In the genomic region with DNA sequence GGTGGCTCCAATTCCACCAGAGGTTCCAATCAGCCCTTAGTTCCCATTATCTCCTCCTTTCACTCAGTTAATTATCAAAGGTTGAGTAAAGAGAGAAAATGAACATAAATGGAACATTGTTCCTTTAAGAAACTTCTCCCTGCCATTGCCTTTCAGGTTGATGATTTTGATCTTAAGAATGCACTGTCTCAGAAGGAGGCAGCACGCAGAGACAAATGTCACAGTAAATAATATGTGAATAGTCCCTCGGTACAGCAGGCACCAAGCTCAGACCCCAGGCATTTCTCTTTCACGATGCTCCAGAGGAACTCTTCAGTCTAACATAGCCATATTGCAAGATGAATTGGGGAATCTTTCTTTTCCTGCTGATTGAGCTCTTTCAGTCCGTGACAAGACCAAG, we compare ENCODE assay signal across 1 cellular context.
TF ChIP-seq lines count a peak whose summit lies in the region.

No MANE protein-coding gene starts in this region.

TF ChIP-seq in GM23338, 12 proteins besides CTCF, POLR2A, EP300 and RAD21:
- no peak for TF ChIP-seq ZNF114 (CRISPR knock-in tag; IDR thresholded peaks at IDR 0.05)
- TF ChIP-seq, protein P1, sequence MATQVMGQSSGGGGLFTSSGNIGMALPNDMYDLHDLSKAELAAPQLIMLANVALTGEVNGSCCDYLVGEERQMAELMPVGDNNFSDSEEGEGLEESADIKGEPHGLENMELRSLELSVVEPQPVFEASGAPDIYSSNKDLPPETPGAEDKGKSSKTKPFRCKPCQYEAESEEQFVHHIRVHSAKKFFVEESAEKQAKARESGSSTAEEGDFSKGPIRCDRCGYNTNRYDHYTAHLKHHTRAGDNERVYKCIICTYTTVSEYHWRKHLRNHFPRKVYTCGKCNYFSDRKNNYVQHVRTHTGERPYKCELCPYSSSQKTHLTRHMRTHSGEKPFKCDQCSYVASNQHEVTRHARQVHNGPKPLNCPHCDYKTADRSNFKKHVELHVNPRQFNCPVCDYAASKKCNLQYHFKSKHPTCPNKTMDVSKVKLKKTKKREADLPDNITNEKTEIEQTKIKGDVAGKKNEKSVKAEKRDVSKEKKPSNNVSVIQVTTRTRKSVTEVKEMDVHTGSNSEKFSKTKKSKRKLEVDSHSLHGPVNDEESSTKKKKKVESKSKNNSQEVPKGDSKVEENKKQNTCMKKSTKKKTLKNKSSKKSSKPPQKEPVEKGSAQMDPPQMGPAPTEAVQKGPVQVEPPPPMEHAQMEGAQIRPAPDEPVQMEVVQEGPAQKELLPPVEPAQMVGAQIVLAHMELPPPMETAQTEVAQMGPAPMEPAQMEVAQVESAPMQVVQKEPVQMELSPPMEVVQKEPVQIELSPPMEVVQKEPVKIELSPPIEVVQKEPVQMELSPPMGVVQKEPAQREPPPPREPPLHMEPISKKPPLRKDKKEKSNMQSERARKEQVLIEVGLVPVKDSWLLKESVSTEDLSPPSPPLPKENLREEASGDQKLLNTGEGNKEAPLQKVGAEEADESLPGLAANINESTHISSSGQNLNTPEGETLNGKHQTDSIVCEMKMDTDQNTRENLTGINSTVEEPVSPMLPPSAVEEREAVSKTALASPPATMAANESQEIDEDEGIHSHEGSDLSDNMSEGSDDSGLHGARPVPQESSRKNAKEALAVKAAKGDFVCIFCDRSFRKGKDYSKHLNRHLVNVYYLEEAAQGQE (IDR thresholded peaks at IDR 0.05; ENCODE audit: unreplicated experiment), result no peak
- TF ChIP-seq ZNF331 (CRISPR knock-in tag; IDR thresholded peaks at IDR 0.05; ENCODE audit: low read depth), result no peak
- no peak for TF ChIP-seq JUNB (IDR thresholded peaks at IDR 0.05; ENCODE audit: unreplicated experiment)
- no peak for TF ChIP-seq EZH2phosphoT487 (IDR thresholded peaks at IDR 0.05; ENCODE audit: unreplicated experiment)
- no peak for TF ChIP-seq EZH2 (IDR thresholded peaks at IDR 0.05; ENCODE audit: low read depth, unreplicated experiment)
- TF ChIP-seq STAT1 (IDR thresholded peaks at IDR 0.05; ENCODE audit: unreplicated experiment), result no peak
- no peak for TF ChIP-seq CREB1 (CRISPR knock-in tag; IDR thresholded peaks at IDR 0.05; ENCODE audit: low read depth)
- no peak for TF ChIP-seq NANOG (IDR thresholded peaks at IDR 0.05; ENCODE audit: borderline replicate concordance)
- TF ChIP-seq, protein P2, sequence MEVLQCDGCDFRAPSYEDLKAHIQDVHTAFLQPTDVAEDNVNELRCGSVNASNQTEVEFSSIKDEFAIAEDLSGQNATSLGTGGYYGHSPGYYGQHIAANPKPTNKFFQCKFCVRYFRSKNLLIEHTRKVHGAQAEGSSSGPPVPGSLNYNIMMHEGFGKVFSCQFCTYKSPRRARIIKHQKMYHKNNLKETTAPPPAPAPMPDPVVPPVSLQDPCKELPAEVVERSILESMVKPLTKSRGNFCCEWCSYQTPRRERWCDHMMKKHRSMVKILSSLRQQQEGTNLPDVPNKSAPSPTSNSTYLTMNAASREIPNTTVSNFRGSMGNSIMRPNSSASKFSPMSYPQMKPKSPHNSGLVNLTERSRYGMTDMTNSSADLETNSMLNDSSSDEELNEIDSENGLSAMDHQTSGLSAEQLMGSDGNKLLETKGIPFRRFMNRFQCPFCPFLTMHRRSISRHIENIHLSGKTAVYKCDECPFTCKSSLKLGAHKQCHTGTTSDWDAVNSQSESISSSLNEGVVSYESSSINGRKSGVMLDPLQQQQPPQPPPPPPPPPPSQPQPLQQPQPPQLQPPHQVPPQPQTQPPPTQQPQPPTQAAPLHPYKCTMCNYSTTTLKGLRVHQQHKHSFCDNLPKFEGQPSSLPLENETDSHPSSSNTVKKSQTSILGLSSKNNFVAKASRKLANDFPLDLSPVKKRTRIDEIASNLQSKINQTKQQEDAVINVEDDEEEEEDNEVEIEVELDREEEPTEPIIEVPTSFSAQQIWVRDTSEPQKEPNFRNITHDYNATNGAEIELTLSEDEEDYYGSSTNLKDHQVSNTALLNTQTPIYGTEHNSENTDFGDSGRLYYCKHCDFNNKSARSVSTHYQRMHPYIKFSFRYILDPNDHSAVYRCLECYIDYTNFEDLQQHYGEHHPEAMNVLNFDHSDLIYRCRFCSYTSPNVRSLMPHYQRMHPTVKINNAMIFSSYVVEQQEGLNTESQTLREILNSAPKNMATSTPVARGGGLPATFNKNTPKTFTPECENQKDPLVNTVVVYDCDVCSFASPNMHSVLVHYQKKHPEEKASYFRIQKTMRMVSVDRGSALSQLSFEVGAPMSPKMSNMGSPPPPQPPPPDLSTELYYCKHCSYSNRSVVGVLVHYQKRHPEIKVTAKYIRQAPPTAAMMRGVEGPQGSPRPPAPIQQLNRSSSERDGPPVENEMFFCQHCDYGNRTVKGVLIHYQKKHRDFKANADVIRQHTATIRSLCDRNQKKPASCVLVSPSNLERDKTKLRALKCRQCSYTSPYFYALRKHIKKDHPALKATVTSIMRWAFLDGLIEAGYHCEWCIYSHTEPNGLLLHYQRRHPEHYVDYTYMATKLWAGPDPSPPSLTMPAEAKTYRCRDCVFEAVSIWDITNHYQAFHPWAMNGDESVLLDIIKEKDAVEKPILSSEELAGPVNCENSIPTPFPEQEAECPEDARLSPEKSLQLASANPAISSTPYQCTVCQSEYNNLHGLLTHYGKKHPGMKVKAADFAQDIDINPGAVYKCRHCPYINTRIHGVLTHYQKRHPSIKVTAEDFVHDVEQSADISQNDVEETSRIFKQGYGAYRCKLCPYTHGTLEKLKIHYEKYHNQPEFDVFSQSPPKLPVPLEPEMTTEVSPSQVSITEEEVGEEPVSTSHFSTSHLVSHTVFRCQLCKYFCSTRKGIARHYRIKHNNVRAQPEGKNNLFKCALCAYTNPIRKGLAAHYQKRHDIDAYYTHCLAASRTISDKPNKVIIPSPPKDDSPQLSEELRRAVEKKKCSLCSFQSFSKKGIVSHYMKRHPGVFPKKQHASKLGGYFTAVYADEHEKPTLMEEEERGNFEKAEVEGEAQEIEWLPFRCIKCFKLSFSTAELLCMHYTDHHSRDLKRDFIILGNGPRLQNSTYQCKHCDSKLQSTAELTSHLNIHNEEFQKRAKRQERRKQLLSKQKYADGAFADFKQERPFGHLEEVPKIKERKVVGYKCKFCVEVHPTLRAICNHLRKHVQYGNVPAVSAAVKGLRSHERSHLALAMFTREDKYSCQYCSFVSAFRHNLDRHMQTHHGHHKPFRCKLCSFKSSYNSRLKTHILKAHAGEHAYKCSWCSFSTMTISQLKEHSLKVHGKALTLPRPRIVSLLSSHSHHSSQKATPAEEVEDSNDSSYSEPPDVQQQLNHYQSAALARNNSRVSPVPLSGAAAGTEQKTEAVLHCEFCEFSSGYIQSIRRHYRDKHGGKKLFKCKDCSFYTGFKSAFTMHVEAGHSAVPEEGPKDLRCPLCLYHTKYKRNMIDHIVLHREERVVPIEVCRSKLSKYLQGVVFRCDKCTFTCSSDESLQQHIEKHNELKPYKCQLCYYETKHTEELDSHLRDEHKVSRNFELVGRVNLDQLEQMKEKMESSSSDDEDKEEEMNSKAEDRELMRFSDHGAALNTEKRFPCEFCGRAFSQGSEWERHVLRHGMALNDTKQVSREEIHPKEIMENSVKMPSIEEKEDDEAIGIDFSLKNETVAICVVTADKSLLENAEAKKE (CRISPR knock-in tag; IDR thresholded peaks at IDR 0.05), result no peak
- TF ChIP-seq POLR2AphosphoS5 (IDR thresholded peaks at IDR 0.05; ENCODE audit: low read depth), result no peak
- TF ChIP-seq, protein P3, sequence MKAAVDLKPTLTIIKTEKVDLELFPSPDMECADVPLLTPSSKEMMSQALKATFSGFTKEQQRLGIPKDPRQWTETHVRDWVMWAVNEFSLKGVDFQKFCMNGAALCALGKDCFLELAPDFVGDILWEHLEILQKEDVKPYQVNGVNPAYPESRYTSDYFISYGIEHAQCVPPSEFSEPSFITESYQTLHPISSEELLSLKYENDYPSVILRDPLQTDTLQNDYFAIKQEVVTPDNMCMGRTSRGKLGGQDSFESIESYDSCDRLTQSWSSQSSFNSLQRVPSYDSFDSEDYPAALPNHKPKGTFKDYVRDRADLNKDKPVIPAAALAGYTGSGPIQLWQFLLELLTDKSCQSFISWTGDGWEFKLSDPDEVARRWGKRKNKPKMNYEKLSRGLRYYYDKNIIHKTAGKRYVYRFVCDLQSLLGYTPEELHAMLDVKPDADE (IDR thresholded peaks at IDR 0.05), result no peak
